1 cellular context compared by ENCODE assay signal in genomic region chr12:12726543-12727093, GRCh38.
TF ChIP-seq lines count a peak whose summit lies in the region.

No MANE protein-coding gene starts in this region.

TF ChIP-seq in K562, 482 proteins besides CTCF, POLR2A, EP300 and RAD21 (continued from another document):
- no peak for TF ChIP-seq HBP1 (CRISPR knock-in tag; IDR thresholded peaks at IDR 0.05)
- TF ChIP-seq NFYB (IDR thresholded peaks at IDR 0.05; ENCODE audit: extremely low read depth, insufficient read length): no peak
- TF ChIP-seq PTBP1 (IDR thresholded peaks at IDR 0.05; ENCODE audit: low read depth, low read length): peak; percentile 90
- no peak for TF ChIP-seq CAMTA2 (CRISPR knock-in tag; conservative IDR thresholded peaks at IDR 0.05)
- TF ChIP-seq STAT5B (CRISPR knock-in tag; IDR thresholded peaks at IDR 0.05): no peak
- TF ChIP-seq PHTF2 (CRISPR knock-in tag; IDR thresholded peaks at IDR 0.05): no peak
- no peak for TF ChIP-seq USF1 (CRISPR knock-in tag; IDR thresholded peaks at IDR 0.05)
- no peak for TF ChIP-seq ZBTB40 (IDR thresholded peaks at IDR 0.05)
- no peak for TF ChIP-seq ZBTB40 (CRISPR knock-in tag; IDR thresholded peaks at IDR 0.05)
- TF ChIP-seq MYBL2 (IDR thresholded peaks at IDR 0.05; ENCODE audit: low read depth): no peak
- TF ChIP-seq MYBL2 (CRISPR knock-in tag; IDR thresholded peaks at IDR 0.05; ENCODE audit: borderline replicate concordance): no peak
- TF ChIP-seq KLF16 (IDR thresholded peaks at IDR 0.05): no peak
- 0 out of 2 replicates have a peak, but pooled peaks have one; percentile 2 for TF ChIP-seq GTF2E2 (tag; IDR thresholded peaks at IDR 0.05)
- TF ChIP-seq ZNF586 (CRISPR knock-in tag; conservative IDR thresholded peaks at IDR 0.05): no peak
- no peak for TF ChIP-seq ZNF184 (CRISPR knock-in tag; IDR thresholded peaks at IDR 0.05)
- TF ChIP-seq DLX4 (CRISPR knock-in tag; IDR thresholded peaks at IDR 0.05): no peak
- no peak for TF ChIP-seq ZNF239 (CRISPR knock-in tag; IDR thresholded peaks at IDR 0.05)
- TF ChIP-seq NFRKB (IDR thresholded peaks at IDR 0.05; ENCODE audit: low read depth): no peak
- TF ChIP-seq HMBOX1 (IDR thresholded peaks at IDR 0.05): 0 out of 2 replicates have a peak, but pooled peaks have one; percentile 61
- no peak for TF ChIP-seq ARID1B (IDR thresholded peaks at IDR 0.05)
- no peak for TF ChIP-seq SIN3B (IDR thresholded peaks at IDR 0.05; ENCODE audit: low read depth)
- no peak for TF ChIP-seq NCOA4 (IDR thresholded peaks at IDR 0.05; ENCODE audit: partially characterized antibody)
- no peak for TF ChIP-seq FOXA1 (IDR thresholded peaks at IDR 0.05; ENCODE audit: borderline replicate concordance)
TF ChIP-seq in K562: peak in this region for 9.
